Comparison of ENCODE assay signal across 20 cellular contexts in genomic region chr12:106418970-106419369, GRCh38.
A peak's percentile ranks its signal among the peaks of the same experiment; 100 is the strongest.
DNase-seq lines count a peak whose midpoint lies in the region; ATAC-seq and TF ChIP-seq lines count a peak whose summit lies in the region.
"Had no signal": no experiment of that assay in that cellular context is flagged by ENCODE, and none has a peak within 500 bp of the region (broad histone marks: within the 10 kb centered on the region; RNA-seq: fewer than 3 reads in every experiment).

No MANE protein-coding gene starts in this region.

- 38 to 59% (median 52%) methylated on average over 1 of the region's 1 CpG for WGBS in heart left ventricle, 4 donors

- peaks cover 6% of the 10 kb centered on the region for H3K9me3 Mint-ChIP-seq in mesothelial cell of epicardium
- H3K9me3 Mint-ChIP-seq: dendritic cell treated with granulocyte-macrophage colony-stimulating factor and Interleukin-4, amounts not matched to agents 40 ng/mL and 50 ng/mL, for 4 days; stimulated activated effector memory CD8-positive, alpha-beta T cell treated with anti-CD3 and anti-CD28 coated beads, Interleukin-12 subunit alpha, Interleukin-12 subunit beta, amount 100 ng/mL, for 72 hours had no signal

- peaks cover 11% of the 10 kb centered on the region for H3K36me3 ChIP-seq in left ventricle myocardium inferior
- peaks cover 0 to 26% (median 6%) of the 10 kb centered on the region in 9 donors for H3K36me3 ChIP-seq in heart left ventricle
- H3K36me3 ChIP-seq: MG63 had no signal

- H3K4me3 Mint-ChIP-seq in mesothelial cell of epicardium, result no peak overlapping the region
- H3K4me3 Mint-ChIP-seq: activated naive CD8-positive, alpha-beta T cell; dendritic cell treated with granulocyte-macrophage colony-stimulating factor and Interleukin-4, amounts not matched to agents 40 ng/mL and 50 ng/mL, for 4 days; IgD-negative memory B cell; stimulated activated effector memory CD8-positive, alpha-beta T cell treated with anti-CD3 and anti-CD28 coated beads, Interleukin-12 subunit alpha, Interleukin-12 subunit beta, amount 100 ng/mL, for 72 hours had no signal

- H3K9me3 ChIP-seq in left ventricle myocardium inferior (replicated peaks) (no peaks in the 10 kb centered on the region), heart left ventricle (no peaks in the 10 kb centered on the region)
- H3K9me3 ChIP-seq: MG63, tibial artery had no signal

- H3K4me1 Mint-ChIP-seq in mesothelial cell of epicardium, result peaks cover 6% of the 10 kb centered on the region
- H3K4me1 Mint-ChIP-seq: IgD-negative memory B cell; stimulated activated effector memory CD8-positive, alpha-beta T cell treated with anti-CD3 and anti-CD28 coated beads, Interleukin-12 subunit alpha, Interleukin-12 subunit beta, amount 100 ng/mL, for 72 hours had no signal

- intact Hi-C loops in left ventricle myocardium inferior (cut with micrococcal nuclease) (no loop called here), heart left ventricle (cut with DNase I) (no loop called here), posterior vena cava (cut with DNase I) (no loop called here)

- TF ChIP-seq POLR2A in heart left ventricle (IDR thresholded peaks at IDR 0.05), result no peak

- H3K4me3 ChIP-seq in left ventricle myocardium inferior (no peak overlapping the region), heart left ventricle (no peak overlapping the region)
- H3K4me3 ChIP-seq: BLaER1, MG63, tibial artery had no signal

- H3K27ac ChIP-seq in left ventricle myocardium inferior (replicated peaks) (peak overlapping the region; percentile 1), heart left ventricle (peak overlapping the region in 4 of 12 donors; percentile 5 to 22 (median 14)), caudate nucleus (ENCODE audit: low read depth, low read length) (peak overlapping the region; percentile 0)
- H3K27ac ChIP-seq: 22Rv1, BLaER1, tibial artery had no signal

- peak overlapping the region; percentile 43 for H3K27ac Mint-ChIP-seq in mesothelial cell of epicardium
- H3K27ac Mint-ChIP-seq: activated naive CD8-positive, alpha-beta T cell; dendritic cell treated with granulocyte-macrophage colony-stimulating factor and Interleukin-4, amounts not matched to agents 40 ng/mL and 50 ng/mL, for 4 days; IgD-negative memory B cell; stimulated activated effector memory CD8-positive, alpha-beta T cell treated with anti-CD3 and anti-CD28 coated beads, Interleukin-12 subunit alpha, Interleukin-12 subunit beta, amount 100 ng/mL, for 72 hours had no signal

- H3K36me3 Mint-ChIP-seq in mesothelial cell of epicardium, result peaks cover 33% of the 10 kb centered on the region

- TF ChIP-seq CTCF in left ventricle myocardium inferior (IDR thresholded peaks at IDR 0.05; ENCODE audit: borderline replicate concordance) (no peak), heart left ventricle (IDR thresholded peaks at IDR 0.05) (no peak), mesothelial cell of epicardium (IDR thresholded peaks at IDR 0.05; ENCODE audit: unreplicated experiment) (no peak)

- no peak for ATAC-seq in heart left ventricle
- ATAC-seq in HG02763 (IDR thresholded peaks at IDR 0.05; ENCODE audit: unreplicated experiment), result no peak
- ATAC-seq: left lobe of liver; stimulated activated effector memory CD8-positive, alpha-beta T cell treated with anti-CD3 and anti-CD28 coated beads, Interleukin-12 subunit alpha, Interleukin-12 subunit beta, amount 100 ng/mL, for 72 hours had no signal

- DNase-seq in left ventricle myocardium inferior (no peak), heart left ventricle (no peak), caudate nucleus (lab: John Stamatoyannopoulos, UW) (no peak), mesothelial cell of epicardium (ENCODE audit: low spot score in 2 of 2, unreplicated experiment in 2 of 2) (no peak), posterior vena cava (ENCODE audit: low spot score) (no peak), activated T-cell treated with anti-CD3 and anti-CD28 coated beads for 4 hours (no peak), hippocampal formation (lab: John Stamatoyannopoulos, UW) (no peak)
- DNase-seq: erythroblast, MG63, NCI-H1694 treated with DMSO at 0.1 percent for 48 hours, right cardiac atrium, tibial artery had no signal

- peaks cover 24% of the 10 kb centered on the region for H3K4me1 ChIP-seq in left ventricle myocardium inferior
- peaks cover 0 to 22% (median 10%) of the 10 kb centered on the region in 12 donors for H3K4me1 ChIP-seq in heart left ventricle
- H3K4me1 ChIP-seq: BLaER1, tibial artery had no signal

- no peaks in the 10 kb centered on the region for H3K27me3 Mint-ChIP-seq in mesothelial cell of epicardium (ENCODE audit: low read depth)
- H3K27me3 Mint-ChIP-seq: activated naive CD8-positive, alpha-beta T cell; dendritic cell treated with granulocyte-macrophage colony-stimulating factor and Interleukin-4, amounts not matched to agents 40 ng/mL and 50 ng/mL, for 4 days; IgD-negative memory B cell had no signal

- H3K27me3 ChIP-seq in left ventricle myocardium inferior (ENCODE audit: low read depth) (no peaks in the 10 kb centered on the region), heart left ventricle (no peaks in the 10 kb centered on the region)
- H3K27me3 ChIP-seq: BLaER1, MG63, tibial artery had no signal
